ENCODE assay signal across 10 cellular contexts in genomic region chr3:69181592-69182211, GRCh38. TPM values are rescaled to one million over a fixed set of nuclear protein-coding genes. Genes with fewer than 3 reads are reported as not detected.
DNase-seq lines count a peak whose midpoint lies in the region; TF ChIP-seq lines count a peak whose summit lies in the region.
"Had no signal": no experiment of that assay in that cellular context is flagged by ENCODE, and none has a peak within 500 bp of the region (broad histone marks: within the 10 kb centered on the region; RNA-seq: fewer than 3 reads in every experiment).

No MANE protein-coding gene starts in this region.

- H3K27ac Mint-ChIP-seq in H9, result peak overlapping the region; percentile 62 to 95 (median 71); a peak in 5 of 7 replicates
- peak overlapping the region; percentile 65 for H3K27ac Mint-ChIP-seq in progenitor cell of endocrine pancreas
- H3K27ac Mint-ChIP-seq in activated CD4-positive, alpha-beta T cell treated with anti-CD3 and anti-CD28 coated beads, Interleukin-2, amount 10 ng/mL, durations not matched to agents 24 days and 14 days, result no peak overlapping the region

- H3K4me3 Mint-ChIP-seq in H9 (peak overlapping the region in 1 of 2 experiments; percentile 3; a peak in 1 of 5 replicates), progenitor cell of endocrine pancreas (ENCODE audit: low read depth) (no peak overlapping the region)
- no peak overlapping the region for H3K4me3 Mint-ChIP-seq in activated CD4-positive, alpha-beta T cell treated with anti-CD3 and anti-CD28 coated beads, Interleukin-2, amount 10 ng/mL, durations not matched to agents 24 days and 14 days

- peaks cover 31 to 34% of the 10 kb centered on the region in 2 experiments for H3K4me1 Mint-ChIP-seq in H9
- H3K4me1 Mint-ChIP-seq in progenitor cell of endocrine pancreas (ENCODE audit: low read depth), result peaks cover 3% of the 10 kb centered on the region
- H3K4me1 Mint-ChIP-seq in activated CD4-positive, alpha-beta T cell treated with anti-CD3 and anti-CD28 coated beads, Interleukin-2, amount 10 ng/mL, durations not matched to agents 24 days and 14 days, result peaks cover 18% of the 10 kb centered on the region

- no peaks in the 10 kb centered on the region for H3K23me2 ChIP-seq in H9 (ENCODE audit: insufficient read length, low read depth, low read length, poor library complexity, severe bottlenecking)

- H3K9ac ChIP-seq in H9 (ENCODE audit: extremely low read depth, insufficient read length, low read length) (no peak overlapping the region), adipocyte (ENCODE audit: low read length) (no peak overlapping the region)

- no peak overlapping the region for H3K4me2 ChIP-seq in H9 (ENCODE audit: insufficient read depth, insufficient read length, low read length)

- H4K5ac ChIP-seq in H9 (ENCODE audit: insufficient read length, low read depth, low read length), result no peak overlapping the region

- H3K4me3 ChIP-seq in adipocyte (ENCODE audit: low read length), result no peak overlapping the region

- no peaks in the 10 kb centered on the region for H3K36me3 ChIP-seq in adipocyte (ENCODE audit: control insufficient read depth, insufficient read depth, low read length, severe bottlenecking)

- H2AFZ ChIP-seq in H9 (ENCODE audit: low read length), result no peak overlapping the region

- H3K23ac ChIP-seq in H9 (ENCODE audit: insufficient read length, low read depth, low read length), result no peak overlapping the region

- H3K4ac ChIP-seq in H9 (ENCODE audit: low read depth, low read length), result no peak overlapping the region

- H3K79me1 ChIP-seq in H9 (ENCODE audit: insufficient read depth, low read depth, low read length, poor library complexity, severe bottlenecking), result no peaks in the 10 kb centered on the region

- H3K9me3 ChIP-seq in H9 (ENCODE audit: control insufficient read depth, low read depth, low read length) (no peaks in the 10 kb centered on the region), adipocyte (ENCODE audit: control insufficient read depth, low read length) (no peaks in the 10 kb centered on the region)

- H4K8ac ChIP-seq in H9 (replicated peaks; ENCODE audit: insufficient read length, low read depth, low read length), result no peak overlapping the region

- H3K56ac ChIP-seq in H9 (ENCODE audit: insufficient read length, low read depth, low read length), result no peak overlapping the region

- H3K14ac ChIP-seq in H9 (ENCODE audit: insufficient read depth, low read length), result no peak overlapping the region

- no peak overlapping the region for H3K27ac ChIP-seq in H9 (ENCODE audit: insufficient read length, low read depth, low read length)

- no CpG with 5 or more reads among the region's 9 CpGs for WGBS in H9 (ENCODE audit: extremely low coverage, insufficient read length, low lambda C conversion rate)

- H3K4me1 ChIP-seq in H9 (ENCODE audit: insufficient read depth, low read length) (peaks cover 3% of the 10 kb centered on the region; the same call in 1 of the 2 replicates), adipocyte (ENCODE audit: control insufficient read depth, insufficient read depth, low read length) (peaks cover 12% of the 10 kb centered on the region)

- no peak for DNase-seq in H9
- peak; percentile 48 for DNase-seq in adipocyte (ENCODE audit: low read depth)
- peak; percentile 58 for DNase-seq in glomerular visceral epithelial cell (ENCODE audit: extremely low spot score)
- DNase-seq in progenitor cell of endocrine pancreas (ENCODE audit: low spot score, unreplicated experiment), result no peak
- no peak for DNase-seq in effector CD4-positive, alpha-beta T cell
- DNase-seq in activated CD4-positive, alpha-beta T cell treated with anti-CD3 and anti-CD28 coated beads, Interleukin-2, amount 10 ng/mL, durations not matched to agents 24 days and 14 days, result no peak
- no peak for DNase-seq in activated CD8-positive, alpha-beta memory T cell treated with anti-CD3 and anti-CD28 coated beads, Interleukin-2, amount 50 U/mL, for 4 hours
- DNase-seq in activated CD4-positive, CD25-positive, alpha-beta regulatory T cell (lab: John Stamatoyannopoulos, UW), result no peak
- DNase-seq: activated CD8-positive, alpha-beta memory T cell treated with anti-CD3 and anti-CD28 coated beads, Interleukin-2, amount 50 U/mL, for 48 hours had no signal

- no peak overlapping the region for H2BK15ac ChIP-seq in H9 (ENCODE audit: low read depth, low read length)

- no peak overlapping the region for H2BK12ac ChIP-seq in H9 (ENCODE audit: insufficient read length, low read depth, low read length)

- intact Hi-C loops in activated CD4-positive, alpha-beta T cell treated with anti-CD3 and anti-CD28 coated beads, Interleukin-2, amount 10 ng/mL, durations not matched to agents 24 days and 14 days (cut with micrococcal nuclease), result no loop called here

- H3K9me3 Mint-ChIP-seq in H9 (no peaks in the 10 kb centered on the region; a peak in 1 of 5 replicates), progenitor cell of endocrine pancreas (ENCODE audit: low read depth) (no peaks in the 10 kb centered on the region)
- no peaks in the 10 kb centered on the region for H3K9me3 Mint-ChIP-seq in activated CD4-positive, alpha-beta T cell treated with anti-CD3 and anti-CD28 coated beads, Interleukin-2, amount 10 ng/mL, durations not matched to agents 24 days and 14 days

- no peak overlapping the region for H3T11ph ChIP-seq in H9 (ENCODE audit: low read length)

- no peak overlapping the region for H2BK20ac ChIP-seq in H9 (ENCODE audit: low read depth, low read length, poor library complexity, severe bottlenecking)

- no peaks in the 10 kb centered on the region for H4K20me1 ChIP-seq in H9 (ENCODE audit: control insufficient read depth, insufficient read depth, insufficient read length)

- H2BK5ac ChIP-seq in H9 (ENCODE audit: insufficient read length, low read length), result no peak overlapping the region

- no peaks in the 10 kb centered on the region for H3K27me3 ChIP-seq in H9 (ENCODE audit: insufficient read depth, low read length)
- no peaks in the 10 kb centered on the region for H3K27me3 ChIP-seq in adipocyte (replicated peaks; ENCODE audit: control insufficient read depth, insufficient read depth, low read length)

- no peaks in the 10 kb centered on the region for H3K79me2 ChIP-seq in H9 (ENCODE audit: insufficient read depth, low read length)

- H3K27me3 Mint-ChIP-seq in H9 (ENCODE audit: low read depth), result no peaks in the 10 kb centered on the region
- H3K27me3 Mint-ChIP-seq in progenitor cell of endocrine pancreas, result no peaks in the 10 kb centered on the region
- H3K27me3 Mint-ChIP-seq in activated CD4-positive, alpha-beta T cell treated with anti-CD3 and anti-CD28 coated beads, Interleukin-2, amount 10 ng/mL, durations not matched to agents 24 days and 14 days, result no peaks in the 10 kb centered on the region

- H4K91ac ChIP-seq in H9 (ENCODE audit: insufficient read length, low read depth, low read length), result no peak overlapping the region

- no peak overlapping the region for H2AK5ac ChIP-seq in H9 (ENCODE audit: insufficient read length, low read length)

- TF ChIP-seq CTCF in H9 (conservative IDR thresholded peaks at IDR 0.05) (no peak), progenitor cell of endocrine pancreas (IDR thresholded peaks at IDR 0.05; ENCODE audit: unreplicated experiment) (no peak)

- no peak overlapping the region for H2BK120ac ChIP-seq in H9 (ENCODE audit: low read depth, low read length, poor library complexity, severe bottlenecking)

- H3K18ac ChIP-seq in H9 (ENCODE audit: insufficient read length, low read depth, low read length), result no peak overlapping the region

- H3K36me3 Mint-ChIP-seq in H9 (ENCODE audit: insufficient read depth in 1 of 3, low read depth in 3 of 3), result peaks cover 8 to 25% (median 12%) of the 10 kb centered on the region in 3 experiments; a peak in 6 of 7 replicates
- H3K36me3 Mint-ChIP-seq in progenitor cell of endocrine pancreas (ENCODE audit: insufficient read depth), result peaks cover 44% of the 10 kb centered on the region
- peaks cover 72% of the 10 kb centered on the region for H3K36me3 Mint-ChIP-seq in activated CD4-positive, alpha-beta T cell treated with anti-CD3 and anti-CD28 coated beads, Interleukin-2, amount 10 ng/mL, durations not matched to agents 24 days and 14 days (ENCODE audit: low read depth)

RNA-seq across cellular contexts. Expression of gene LMOD3, which starts 59.3 kb away (rescaled TPM):
- not detected in 2 replicates for total RNA-seq in H9 (2021)
- total RNA-seq in progenitor cell of endocrine pancreas, result not detected in 2 replicates
- total RNA-seq in activated CD4-positive, alpha-beta T cell treated with anti-CD3 and anti-CD28 coated beads, Interleukin-2, amount 10 ng/mL, durations not matched to agents 24 days and 14 days, result not detected in 2 replicates
- total RNA-seq: glomerular endothelial cell had no signal

Comparison
In these comparisons a context has a peak if more than half of its experiments do, and no peak if none do; other contexts are left out.
1. DNase-seq: peak in adipocyte (single experiment) and glomerular visceral epithelial cell (single experiment); none in H9 (single experiment), progenitor cell of endocrine pancreas (single experiment), effector CD4-positive, alpha-beta T cell (single experiment), activated CD4-positive, alpha-beta T cell treated with anti-CD3 and anti-CD28 coated beads, Interleukin-2, amount 10 ng/mL, durations not matched to agents 24 days and 14 days (single experiment), activated CD8-positive, alpha-beta memory T cell treated with anti-CD3 and anti-CD28 coated beads, Interleukin-2, amount 50 U/mL, for 4 hours (single experiment) and activated CD4-positive, CD25-positive, alpha-beta regulatory T cell (0 of 4).